ENCODE assay signal across 8 cellular contexts in the genomic region with DNA sequence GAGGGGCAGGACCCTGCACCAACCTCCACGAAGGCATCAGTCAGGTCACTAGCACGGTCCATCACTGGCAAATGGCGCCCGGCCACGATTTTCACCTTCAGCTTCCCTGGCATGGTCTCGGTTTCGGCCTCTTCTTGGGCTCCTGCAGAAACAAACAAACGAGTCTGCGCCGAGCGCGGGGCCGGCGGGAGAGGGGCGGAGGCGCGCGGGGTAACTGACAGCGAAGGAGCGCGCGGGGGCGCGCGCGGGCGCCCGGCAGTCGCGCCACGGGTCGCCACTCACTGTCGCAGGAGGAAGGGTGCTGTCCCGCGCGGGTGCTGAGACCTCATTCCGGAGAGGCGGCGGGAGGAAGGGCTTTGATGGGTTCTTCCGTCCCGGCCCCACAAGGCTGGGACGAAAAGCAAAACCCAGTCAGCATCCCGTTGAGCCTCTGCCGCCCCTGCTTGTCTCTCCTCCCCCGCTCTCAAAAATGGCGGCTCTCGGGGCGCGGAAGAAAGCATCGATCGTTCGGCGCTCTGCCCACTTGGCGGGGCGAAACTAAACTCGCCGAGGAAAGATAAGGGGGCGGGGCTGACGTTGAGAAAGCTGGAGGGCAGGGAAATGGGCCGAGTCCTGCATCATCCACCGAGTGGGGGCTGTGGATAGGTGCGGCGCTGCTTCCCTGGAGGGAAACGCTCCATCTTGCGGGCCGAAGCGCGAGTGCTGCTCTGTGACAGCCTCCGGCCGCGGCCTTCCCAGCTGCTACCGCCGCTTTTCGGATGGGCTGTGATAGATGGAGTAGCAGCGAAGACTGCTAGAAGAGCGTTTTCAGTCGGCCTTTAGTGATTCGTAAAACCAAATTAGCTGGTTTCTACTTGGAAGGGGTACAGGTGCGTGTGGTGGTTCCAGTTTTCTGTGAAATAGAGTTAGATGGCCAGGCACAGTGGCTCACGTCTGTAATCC. TPM values are rescaled to one million over a fixed set of nuclear protein-coding genes. Genes with fewer than 3 reads are reported as not detected.
DNase-seq lines count a peak whose midpoint lies in the region; ATAC-seq and TF ChIP-seq lines count a peak whose summit lies in the region.

A gene with protein sequence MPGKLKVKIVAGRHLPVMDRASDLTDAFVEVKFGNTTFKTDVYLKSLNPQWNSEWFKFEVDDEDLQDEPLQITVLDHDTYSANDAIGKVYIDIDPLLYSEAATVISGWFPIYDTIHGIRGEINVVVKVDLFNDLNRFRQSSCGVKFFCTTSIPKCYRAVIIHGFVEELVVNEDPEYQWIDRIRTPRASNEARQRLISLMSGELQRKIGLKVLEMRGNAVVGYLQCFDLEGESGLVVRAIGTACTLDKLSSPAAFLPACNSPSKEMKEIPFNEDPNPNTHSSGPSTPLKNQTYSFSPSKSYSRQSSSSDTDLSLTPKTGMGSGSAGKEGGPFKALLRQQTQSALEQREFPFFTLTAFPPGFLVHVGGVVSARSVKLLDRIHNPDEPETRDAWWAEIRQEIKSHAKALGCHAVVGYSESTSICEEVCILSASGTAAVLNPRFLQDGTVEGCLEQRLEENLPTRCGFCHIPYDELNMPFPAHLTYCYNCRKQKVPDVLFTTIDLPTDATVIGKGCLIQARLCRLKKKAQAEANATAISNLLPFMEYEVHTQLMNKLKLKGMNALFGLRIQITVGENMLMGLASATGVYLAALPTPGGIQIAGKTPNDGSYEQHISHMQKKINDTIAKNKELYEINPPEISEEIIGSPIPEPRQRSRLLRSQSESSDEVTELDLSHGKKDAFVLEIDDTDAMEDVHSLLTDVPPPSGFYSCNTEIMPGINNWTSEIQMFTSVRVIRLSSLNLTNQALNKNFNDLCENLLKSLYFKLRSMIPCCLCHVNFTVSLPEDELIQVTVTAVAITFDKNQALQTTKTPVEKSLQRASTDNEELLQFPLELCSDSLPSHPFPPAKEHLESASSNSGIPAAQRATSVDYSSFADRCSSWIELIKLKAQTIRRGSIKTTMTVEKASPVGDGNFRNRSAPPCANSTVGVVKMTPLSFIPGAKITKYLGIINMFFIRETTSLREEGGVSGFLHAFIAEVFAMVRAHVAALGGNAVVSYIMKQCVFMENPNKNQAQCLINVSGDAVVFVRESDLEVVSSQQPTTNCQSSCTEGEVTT (minus strand): TSS at position 505 of the 942 bp plus-strand sequence. CDS start 392 bp downstream, at position 113.

- ATAC-seq in GM21825 (IDR thresholded peaks at IDR 0.05; ENCODE audit: unreplicated experiment) (peak; percentile 70), natural killer cell (peak; percentile 90 to 97 (median 90))
- ATAC-seq in activated T-helper 17 cell treated with anti-CD3 and anti-CD28 coated beads, Interleukin-2, amount 50 U/mL, for 72 hours (replicated peaks): peak; percentile 85

- H3K36me3 Mint-ChIP-seq in activated T-helper 17 cell treated with anti-CD3 and anti-CD28 coated beads, Interleukin-2, amount 50 U/mL, for 72 hours (ENCODE audit: low read depth): peaks cover 7% of the 10 kb centered on the region
- no peaks in the 10 kb centered on the region for H3K36me3 Mint-ChIP-seq in natural killer cell

- no peaks in the 10 kb centered on the region for H3K9me2 ChIP-seq in Karpas-422 (replicated peaks; ENCODE audit: insufficient read depth, low read length)

- H3K9ac ChIP-seq in Karpas-422 (ENCODE audit: low read length): peak within 1 kb of the TSS; percentile 91

- H3K9me3 ChIP-seq in Karpas-422 (ENCODE audit: low read length): no peaks in the 10 kb centered on the region

- H3K27me3 Mint-ChIP-seq in activated T-helper 17 cell treated with anti-CD3 and anti-CD28 coated beads, Interleukin-2, amount 50 U/mL, for 72 hours: peaks cover 3% of the 10 kb centered on the region
- H3K27me3 Mint-ChIP-seq in natural killer cell (ENCODE audit: low read depth in 2 of 2): peaks cover 3 to 17% of the 10 kb centered on the region in 2 donors

- H3K27ac Mint-ChIP-seq in activated T-helper 17 cell treated with anti-CD3 and anti-CD28 coated beads, Interleukin-2, amount 50 U/mL, for 72 hours: peak within 1 kb of the TSS; percentile 96
- peak within 1 kb of the TSS; percentile 91 to 92 for H3K27ac Mint-ChIP-seq in natural killer cell

- H3K27me3 ChIP-seq in Karpas-422 (ENCODE audit: low read length): no peaks in the 10 kb centered on the region

- H2AFZ ChIP-seq in Karpas-422 (ENCODE audit: low read length): peak within 1 kb of the TSS; percentile 95

- H3K9me3 Mint-ChIP-seq in activated T-helper 17 cell treated with anti-CD3 and anti-CD28 coated beads, Interleukin-2, amount 50 U/mL, for 72 hours: no peaks in the 10 kb centered on the region
- no peaks in the 10 kb centered on the region for H3K9me3 Mint-ChIP-seq in natural killer cell

- H3K36me3 ChIP-seq in Karpas-422 (ENCODE audit: insufficient read depth, low read length): no peaks in the 10 kb centered on the region

- H3K4me3 ChIP-seq in Karpas-422 (ENCODE audit: low read length) (peak within 1 kb of the TSS; percentile 87), fibroblast of mammary gland (ENCODE audit: control insufficient read depth, low read depth, low read length) (peak within 1 kb of the TSS; percentile 93)

- peaks cover 24% of the 10 kb centered on the region for H3K4me1 Mint-ChIP-seq in activated T-helper 17 cell treated with anti-CD3 and anti-CD28 coated beads, Interleukin-2, amount 50 U/mL, for 72 hours
- H3K4me1 Mint-ChIP-seq in natural killer cell: peaks cover 33 to 34% of the 10 kb centered on the region in 2 donors

- peaks cover 24% of the 10 kb centered on the region for H3K4me1 ChIP-seq in Karpas-422 (ENCODE audit: low read length)

- intact Hi-C loops in natural killer cell (cut with micrococcal nuclease): loop anchor here (1.0 kb wide), 2 partner anchors 81 to 498 kb away; a partner anchor contains a TSS

- H3K79me2 ChIP-seq in Karpas-422 (ENCODE audit: low read length): peaks cover 47% of the 10 kb centered on the region

- peak within 1 kb of the TSS; percentile 66 for H3K4me2 ChIP-seq in Karpas-422 (ENCODE audit: low read depth, low read length, poor library complexity, severe bottlenecking)

- peak; percentile 97 for DNase-seq in EH (ENCODE audit: low read depth)
- peak; percentile 98 for DNase-seq in Karpas-422
- peak; percentile 96 for DNase-seq in RKO (ENCODE audit: low spot score)
- DNase-seq in fibroblast of mammary gland (ENCODE audit: low read depth): peak; percentile 97
- DNase-seq in natural killer cell: peak; percentile 89
- peak; percentile 97 for DNase-seq in stimulated activated naive CD4-positive, alpha-beta T cell treated with Interleukin-2 at 50 U/mL for 16 hours (lab: John Stamatoyannopoulos, UW)

- H3K4me3 Mint-ChIP-seq in activated T-helper 17 cell treated with anti-CD3 and anti-CD28 coated beads, Interleukin-2, amount 50 U/mL, for 72 hours: peak within 1 kb of the TSS; percentile 93
- H3K4me3 Mint-ChIP-seq in natural killer cell: peak within 1 kb of the TSS; percentile 96

- peak; percentile 20 for TF ChIP-seq CTCF in fibroblast of mammary gland (conservative IDR thresholded peaks at IDR 0.05; ENCODE audit: control insufficient read depth, insufficient read depth, low read depth, low read length)
- peak; percentile 25 for TF ChIP-seq CTCF in natural killer cell (IDR thresholded peaks at IDR 0.05)

- H4K20me1 ChIP-seq in Karpas-422 (ENCODE audit: insufficient read depth, low read depth, low read length): no peaks in the 10 kb centered on the region

- peak within 1 kb of the TSS; percentile 74 for H3K27ac ChIP-seq in Karpas-422 (ENCODE audit: low read length)

RNA-seq across cellular contexts. Expression of the gene that starts here (rescaled TPM):
- total RNA-seq in Karpas-422 (2014; rRNA removed; shearing (Covaris generic); ENCODE audit: low replicate concordance): 26.6 and 71.8 TPM in 2 replicates
- total RNA-seq in activated T-helper 17 cell treated with anti-CD3 and anti-CD28 coated beads, Interleukin-2, amount 50 U/mL, for 72 hours: 10 to 100 TPM; 32.4 to 33.3 TPM
- total RNA-seq in natural killer cell: 10 to 100 TPM; 31.2 to 42.8 (median 41.9) TPM

Comparison
In these comparisons a context has a peak if more than half of its experiments do, and no peak if none do; other contexts are left out.
1. Peak in every context shown above with its lines: DNase-seq, ATAC-seq, H3K4me3 ChIP-seq and H3K27ac ChIP-seq.